In the genomic region with DNA sequence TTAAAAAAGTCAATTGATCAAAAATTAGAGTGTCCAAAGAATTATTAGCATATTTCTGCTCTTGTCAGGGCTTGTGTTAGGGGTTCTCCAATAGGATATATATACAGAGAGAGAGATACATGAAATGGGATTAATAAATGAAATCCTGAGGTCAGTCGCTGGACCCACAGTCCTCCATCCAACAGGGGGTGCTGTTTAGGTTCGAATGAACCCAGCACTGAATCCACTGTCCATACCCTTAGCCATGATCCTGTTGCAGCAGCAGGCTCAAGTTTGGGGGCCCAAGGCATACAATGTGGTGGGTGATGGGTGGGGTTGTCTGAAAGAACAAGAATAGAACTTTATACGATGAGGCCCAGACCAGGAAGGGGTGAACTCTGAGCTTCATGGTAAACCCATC, we compare ENCODE assay signal across 1 cellular context.
TF ChIP-seq lines count a peak whose summit lies in the region.

No MANE protein-coding gene starts in this region.

TF ChIP-seq in GM23338, 12 proteins besides CTCF, POLR2A, EP300 and RAD21:
- TF ChIP-seq, protein P1, sequence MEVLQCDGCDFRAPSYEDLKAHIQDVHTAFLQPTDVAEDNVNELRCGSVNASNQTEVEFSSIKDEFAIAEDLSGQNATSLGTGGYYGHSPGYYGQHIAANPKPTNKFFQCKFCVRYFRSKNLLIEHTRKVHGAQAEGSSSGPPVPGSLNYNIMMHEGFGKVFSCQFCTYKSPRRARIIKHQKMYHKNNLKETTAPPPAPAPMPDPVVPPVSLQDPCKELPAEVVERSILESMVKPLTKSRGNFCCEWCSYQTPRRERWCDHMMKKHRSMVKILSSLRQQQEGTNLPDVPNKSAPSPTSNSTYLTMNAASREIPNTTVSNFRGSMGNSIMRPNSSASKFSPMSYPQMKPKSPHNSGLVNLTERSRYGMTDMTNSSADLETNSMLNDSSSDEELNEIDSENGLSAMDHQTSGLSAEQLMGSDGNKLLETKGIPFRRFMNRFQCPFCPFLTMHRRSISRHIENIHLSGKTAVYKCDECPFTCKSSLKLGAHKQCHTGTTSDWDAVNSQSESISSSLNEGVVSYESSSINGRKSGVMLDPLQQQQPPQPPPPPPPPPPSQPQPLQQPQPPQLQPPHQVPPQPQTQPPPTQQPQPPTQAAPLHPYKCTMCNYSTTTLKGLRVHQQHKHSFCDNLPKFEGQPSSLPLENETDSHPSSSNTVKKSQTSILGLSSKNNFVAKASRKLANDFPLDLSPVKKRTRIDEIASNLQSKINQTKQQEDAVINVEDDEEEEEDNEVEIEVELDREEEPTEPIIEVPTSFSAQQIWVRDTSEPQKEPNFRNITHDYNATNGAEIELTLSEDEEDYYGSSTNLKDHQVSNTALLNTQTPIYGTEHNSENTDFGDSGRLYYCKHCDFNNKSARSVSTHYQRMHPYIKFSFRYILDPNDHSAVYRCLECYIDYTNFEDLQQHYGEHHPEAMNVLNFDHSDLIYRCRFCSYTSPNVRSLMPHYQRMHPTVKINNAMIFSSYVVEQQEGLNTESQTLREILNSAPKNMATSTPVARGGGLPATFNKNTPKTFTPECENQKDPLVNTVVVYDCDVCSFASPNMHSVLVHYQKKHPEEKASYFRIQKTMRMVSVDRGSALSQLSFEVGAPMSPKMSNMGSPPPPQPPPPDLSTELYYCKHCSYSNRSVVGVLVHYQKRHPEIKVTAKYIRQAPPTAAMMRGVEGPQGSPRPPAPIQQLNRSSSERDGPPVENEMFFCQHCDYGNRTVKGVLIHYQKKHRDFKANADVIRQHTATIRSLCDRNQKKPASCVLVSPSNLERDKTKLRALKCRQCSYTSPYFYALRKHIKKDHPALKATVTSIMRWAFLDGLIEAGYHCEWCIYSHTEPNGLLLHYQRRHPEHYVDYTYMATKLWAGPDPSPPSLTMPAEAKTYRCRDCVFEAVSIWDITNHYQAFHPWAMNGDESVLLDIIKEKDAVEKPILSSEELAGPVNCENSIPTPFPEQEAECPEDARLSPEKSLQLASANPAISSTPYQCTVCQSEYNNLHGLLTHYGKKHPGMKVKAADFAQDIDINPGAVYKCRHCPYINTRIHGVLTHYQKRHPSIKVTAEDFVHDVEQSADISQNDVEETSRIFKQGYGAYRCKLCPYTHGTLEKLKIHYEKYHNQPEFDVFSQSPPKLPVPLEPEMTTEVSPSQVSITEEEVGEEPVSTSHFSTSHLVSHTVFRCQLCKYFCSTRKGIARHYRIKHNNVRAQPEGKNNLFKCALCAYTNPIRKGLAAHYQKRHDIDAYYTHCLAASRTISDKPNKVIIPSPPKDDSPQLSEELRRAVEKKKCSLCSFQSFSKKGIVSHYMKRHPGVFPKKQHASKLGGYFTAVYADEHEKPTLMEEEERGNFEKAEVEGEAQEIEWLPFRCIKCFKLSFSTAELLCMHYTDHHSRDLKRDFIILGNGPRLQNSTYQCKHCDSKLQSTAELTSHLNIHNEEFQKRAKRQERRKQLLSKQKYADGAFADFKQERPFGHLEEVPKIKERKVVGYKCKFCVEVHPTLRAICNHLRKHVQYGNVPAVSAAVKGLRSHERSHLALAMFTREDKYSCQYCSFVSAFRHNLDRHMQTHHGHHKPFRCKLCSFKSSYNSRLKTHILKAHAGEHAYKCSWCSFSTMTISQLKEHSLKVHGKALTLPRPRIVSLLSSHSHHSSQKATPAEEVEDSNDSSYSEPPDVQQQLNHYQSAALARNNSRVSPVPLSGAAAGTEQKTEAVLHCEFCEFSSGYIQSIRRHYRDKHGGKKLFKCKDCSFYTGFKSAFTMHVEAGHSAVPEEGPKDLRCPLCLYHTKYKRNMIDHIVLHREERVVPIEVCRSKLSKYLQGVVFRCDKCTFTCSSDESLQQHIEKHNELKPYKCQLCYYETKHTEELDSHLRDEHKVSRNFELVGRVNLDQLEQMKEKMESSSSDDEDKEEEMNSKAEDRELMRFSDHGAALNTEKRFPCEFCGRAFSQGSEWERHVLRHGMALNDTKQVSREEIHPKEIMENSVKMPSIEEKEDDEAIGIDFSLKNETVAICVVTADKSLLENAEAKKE (CRISPR knock-in tag; IDR thresholded peaks at IDR 0.05): no peak
- TF ChIP-seq EZH2phosphoT487 (IDR thresholded peaks at IDR 0.05; ENCODE audit: unreplicated experiment) (no peak), POLR2AphosphoS5 (IDR thresholded peaks at IDR 0.05; ENCODE audit: low read depth) (no peak), STAT1 (IDR thresholded peaks at IDR 0.05; ENCODE audit: unreplicated experiment) (no peak), NANOG (IDR thresholded peaks at IDR 0.05; ENCODE audit: borderline replicate concordance) (no peak), ZNF331 (CRISPR knock-in tag; IDR thresholded peaks at IDR 0.05; ENCODE audit: low read depth) (no peak), EZH2 (IDR thresholded peaks at IDR 0.05; ENCODE audit: low read depth, unreplicated experiment) (no peak), JUNB (IDR thresholded peaks at IDR 0.05; ENCODE audit: unreplicated experiment) (no peak), CREB1 (CRISPR knock-in tag; IDR thresholded peaks at IDR 0.05; ENCODE audit: low read depth) (no peak), ZNF114 (CRISPR knock-in tag; IDR thresholded peaks at IDR 0.05) (no peak)
- TF ChIP-seq, protein P2, sequence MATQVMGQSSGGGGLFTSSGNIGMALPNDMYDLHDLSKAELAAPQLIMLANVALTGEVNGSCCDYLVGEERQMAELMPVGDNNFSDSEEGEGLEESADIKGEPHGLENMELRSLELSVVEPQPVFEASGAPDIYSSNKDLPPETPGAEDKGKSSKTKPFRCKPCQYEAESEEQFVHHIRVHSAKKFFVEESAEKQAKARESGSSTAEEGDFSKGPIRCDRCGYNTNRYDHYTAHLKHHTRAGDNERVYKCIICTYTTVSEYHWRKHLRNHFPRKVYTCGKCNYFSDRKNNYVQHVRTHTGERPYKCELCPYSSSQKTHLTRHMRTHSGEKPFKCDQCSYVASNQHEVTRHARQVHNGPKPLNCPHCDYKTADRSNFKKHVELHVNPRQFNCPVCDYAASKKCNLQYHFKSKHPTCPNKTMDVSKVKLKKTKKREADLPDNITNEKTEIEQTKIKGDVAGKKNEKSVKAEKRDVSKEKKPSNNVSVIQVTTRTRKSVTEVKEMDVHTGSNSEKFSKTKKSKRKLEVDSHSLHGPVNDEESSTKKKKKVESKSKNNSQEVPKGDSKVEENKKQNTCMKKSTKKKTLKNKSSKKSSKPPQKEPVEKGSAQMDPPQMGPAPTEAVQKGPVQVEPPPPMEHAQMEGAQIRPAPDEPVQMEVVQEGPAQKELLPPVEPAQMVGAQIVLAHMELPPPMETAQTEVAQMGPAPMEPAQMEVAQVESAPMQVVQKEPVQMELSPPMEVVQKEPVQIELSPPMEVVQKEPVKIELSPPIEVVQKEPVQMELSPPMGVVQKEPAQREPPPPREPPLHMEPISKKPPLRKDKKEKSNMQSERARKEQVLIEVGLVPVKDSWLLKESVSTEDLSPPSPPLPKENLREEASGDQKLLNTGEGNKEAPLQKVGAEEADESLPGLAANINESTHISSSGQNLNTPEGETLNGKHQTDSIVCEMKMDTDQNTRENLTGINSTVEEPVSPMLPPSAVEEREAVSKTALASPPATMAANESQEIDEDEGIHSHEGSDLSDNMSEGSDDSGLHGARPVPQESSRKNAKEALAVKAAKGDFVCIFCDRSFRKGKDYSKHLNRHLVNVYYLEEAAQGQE (IDR thresholded peaks at IDR 0.05; ENCODE audit: unreplicated experiment): no peak
- TF ChIP-seq, protein P3, sequence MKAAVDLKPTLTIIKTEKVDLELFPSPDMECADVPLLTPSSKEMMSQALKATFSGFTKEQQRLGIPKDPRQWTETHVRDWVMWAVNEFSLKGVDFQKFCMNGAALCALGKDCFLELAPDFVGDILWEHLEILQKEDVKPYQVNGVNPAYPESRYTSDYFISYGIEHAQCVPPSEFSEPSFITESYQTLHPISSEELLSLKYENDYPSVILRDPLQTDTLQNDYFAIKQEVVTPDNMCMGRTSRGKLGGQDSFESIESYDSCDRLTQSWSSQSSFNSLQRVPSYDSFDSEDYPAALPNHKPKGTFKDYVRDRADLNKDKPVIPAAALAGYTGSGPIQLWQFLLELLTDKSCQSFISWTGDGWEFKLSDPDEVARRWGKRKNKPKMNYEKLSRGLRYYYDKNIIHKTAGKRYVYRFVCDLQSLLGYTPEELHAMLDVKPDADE (IDR thresholded peaks at IDR 0.05): no peak
